ENCODE assay signal across 8 cellular contexts in genomic region chr9:69758001-69758730, GRCh38. TPM values are rescaled to one million over a fixed set of nuclear protein-coding genes. Genes with fewer than 3 reads are reported as not detected.
A peak's percentile ranks its signal among the peaks of the same experiment; 100 is the strongest.
DNase-seq lines count a peak whose midpoint lies in the region; ATAC-seq and TF ChIP-seq lines count a peak whose summit lies in the region.

No MANE protein-coding gene starts in this region.

- H3K4me3 Mint-ChIP-seq in MCF 10A (ENCODE audit: unreplicated experiment) (peak overlapping the region; percentile 89), natural killer cell (peak overlapping the region; percentile 99)

- CTCF ChIA-PET in MCF 10A (lab: Yijun Ruan, JAX) = interaction anchor here (0.6 to 1.0 kb wide), 6 partner anchors 8 to 162 kb away, joined by 3 to 6 read pairs (median 4); no protein-coding TSS in a partner anchor

- in situ Hi-C loops in G401 (cut with HindIII; ENCODE audit: low sequenced_read_pairs) = no loop called here

- H3K27ac Mint-ChIP-seq in MCF 10A (ENCODE audit: low read depth, unreplicated experiment) (peak overlapping the region; percentile 73), natural killer cell (peak overlapping the region; percentile 96 to 97)

- no peak for ATAC-seq in natural killer cell
- ATAC-seq in HG03571 (IDR thresholded peaks at IDR 0.05; ENCODE audit: unreplicated experiment) = no peak

- DNase-seq in G401 (ENCODE audit: low spot score) = peak; percentile 28
- peak; percentile 25 to 83 (median 52) for DNase-seq in NCI-H1417 (lab: John Stamatoyannopoulos, UW)
- DNase-seq in MCF 10A (ENCODE audit: unreplicated experiment) = no peak
- DNase-seq in natural killer cell = no peak
- DNase-seq in 8988T = no peak
- no peak for DNase-seq in GF-D8 (lab: John Stamatoyannopoulos, UW)
- no peak for DNase-seq in hippocampal formation (lab: John Stamatoyannopoulos, UW)

- TF ChIP-seq CTCF in MCF 10A (IDR thresholded peaks at IDR 0.05; ENCODE audit: unreplicated experiment) (no peak), natural killer cell (IDR thresholded peaks at IDR 0.05) (no peak)

- H3K9me3 Mint-ChIP-seq in MCF 10A (ENCODE audit: unreplicated experiment) = no peaks in the 10 kb centered on the region
- H3K9me3 Mint-ChIP-seq in natural killer cell = no peaks in the 10 kb centered on the region

- H3K36me3 Mint-ChIP-seq in MCF 10A (ENCODE audit: insufficient read depth, unreplicated experiment) (no peaks in the 10 kb centered on the region), natural killer cell (no peaks in the 10 kb centered on the region)

- BruUV-seq in MCF 10A (replicated peaks; lab: Mats Ljungman, UMichigan) = no TSS peak

- POLR2A ChIA-PET in MCF 10A (lab: Yijun Ruan, JAX) = interaction anchor here (0.7 to 2.9 kb wide), 9 partner anchors 13 to 499 kb away, joined by 3 to 18 read pairs (median 4); partner anchors contain the start of gene SMC5

- peaks cover 12% of the 10 kb centered on the region for H3K4me1 Mint-ChIP-seq in MCF 10A (ENCODE audit: insufficient read depth, unreplicated experiment)
- peaks cover 36 to 48% of the 10 kb centered on the region in 2 donors for H3K4me1 Mint-ChIP-seq in natural killer cell

- H3K27me3 Mint-ChIP-seq in MCF 10A (ENCODE audit: insufficient read depth, unreplicated experiment) (no peaks in the 10 kb centered on the region), natural killer cell (ENCODE audit: low read depth in 2 of 2) (no peaks in the 10 kb centered on the region)

- intact Hi-C loops in MCF 10A (cut with micrococcal nuclease) = loop anchor here (2.0 to 10.0 kb wide), 2 partner anchors 85 to 847 kb away; partner anchors contain the start of gene APBA1
- intact Hi-C loops in natural killer cell (cut with micrococcal nuclease) = loop anchor here (2.0 to 5.0 kb wide), 4 partner anchors 86 to 721 kb away; partner anchors contain the start of genes APBA1, FXN, KLF9 and SMC5

RNA-seq across cellular contexts. Expression of gene PTAR1, which starts 1.6 kb away (rescaled TPM):
- total RNA-seq in G401 (2014; rRNA removed; shearing (Covaris generic)) = 17.9 and 33.7 TPM in 2 replicates
- total RNA-seq in MCF 10A (2022) = 41.4 and 43.5 TPM in 2 replicates
- total RNA-seq in natural killer cell = 10 to 100 TPM; 76.4 to 87.9 (median 85.6) TPM

Comparison
In these comparisons a context has a peak if more than half of its experiments do, and no peak if none do; other contexts are left out.
1. DNase-seq: peak in G401 (single experiment) and NCI-H1417 (3 of 3); none in MCF 10A (single experiment), natural killer cell (single experiment), 8988T (single experiment), GF-D8 (single experiment) and hippocampal formation (0 of 2).